8 cellular contexts compared by ENCODE assay signal in genomic region chr1:91712981-91713841, GRCh38.
DNase-seq lines count a peak whose midpoint lies in the region; ATAC-seq and TF ChIP-seq lines count a peak whose summit lies in the region.

No MANE protein-coding gene starts in this region.

- no peaks in the 10 kb centered on the region for H3K9me3 ChIP-seq in left ventricle myocardium inferior (replicated peaks)

- POLR2A ChIA-PET in activated B cell treated with CpG ODN at 0.5 μM for 24 hours (lab: Charles Lee): no interaction called here

- no peak for TF ChIP-seq CTCF in activated B cell treated with CpG ODN at 0.5 μM for 24 hours (IDR thresholded peaks at IDR 0.05)
- TF ChIP-seq CTCF in left ventricle myocardium inferior (IDR thresholded peaks at IDR 0.05; ENCODE audit: borderline replicate concordance): no peak
- no peak for TF ChIP-seq CTCF in glutamatergic neuron (IDR thresholded peaks at IDR 0.05; ENCODE audit: partially characterized antibody, unreplicated experiment)

- H3K27me3 Mint-ChIP-seq in activated B cell treated with CpG ODN at 0.5 μM for 24 hours: peaks cover 2% of the 10 kb centered on the region
- H3K27me3 Mint-ChIP-seq in glutamatergic neuron (ENCODE audit: unreplicated experiment): no peaks in the 10 kb centered on the region

- DNase-seq in activated B cell treated with CpG ODN at 0.5 μM for 24 hours: no peak
- peak; percentile 69 for DNase-seq in left ventricle myocardium inferior
- peak in 2 of 3 experiments; percentile 33 to 36 for DNase-seq in stimulated activated CD4-positive, alpha-beta T cell treated with anti-CD3 and anti-CD28 coated beads, TNF-alpha, amount 100 ng/mL, for 24 hours (ENCODE audit: low read depth in 3 of 3)
- no peak for DNase-seq in NCI-H345 (lab: John Stamatoyannopoulos, UW)
- DNase-seq in SK-N-DZ (ENCODE audit: low spot score): no peak
- no peak for DNase-seq in glutamatergic neuron

- H3K4me1 Mint-ChIP-seq in activated B cell treated with CpG ODN at 0.5 μM for 24 hours (peaks cover 13% of the 10 kb centered on the region), glutamatergic neuron (ENCODE audit: low read depth, unreplicated experiment) (peaks cover 15% of the 10 kb centered on the region)

- ATAC-seq in GM18873 (IDR thresholded peaks at IDR 0.05; ENCODE audit: low FRiP score, unreplicated experiment) (peak; percentile 50), HG02973 (IDR thresholded peaks at IDR 0.05; ENCODE audit: unreplicated experiment) (peak; percentile 65), activated B cell treated with CpG ODN at 0.5 μM for 24 hours (ENCODE audit: low read depth) (peak; percentile 21)

- H3K4me3 Mint-ChIP-seq in activated B cell treated with CpG ODN at 0.5 μM for 24 hours (peak overlapping the region; percentile 52), glutamatergic neuron (ENCODE audit: unreplicated experiment) (no peak overlapping the region)

- H3K36me3 Mint-ChIP-seq in activated B cell treated with CpG ODN at 0.5 μM for 24 hours (ENCODE audit: low read depth) (no peaks in the 10 kb centered on the region), glutamatergic neuron (ENCODE audit: unreplicated experiment) (no peaks in the 10 kb centered on the region)

- peak overlapping the region; percentile 6 for H3K4me3 ChIP-seq in left ventricle myocardium inferior

- H3K27ac ChIP-seq in left ventricle myocardium inferior (replicated peaks): peak overlapping the region; percentile 83

- peaks cover 53% of the 10 kb centered on the region for H3K4me1 ChIP-seq in left ventricle myocardium inferior

- H3K9me3 Mint-ChIP-seq in activated B cell treated with CpG ODN at 0.5 μM for 24 hours (no peaks in the 10 kb centered on the region), glutamatergic neuron (ENCODE audit: unreplicated experiment) (no peaks in the 10 kb centered on the region)

- peaks cover 59% of the 10 kb centered on the region for H3K36me3 ChIP-seq in left ventricle myocardium inferior

- H3K27ac Mint-ChIP-seq in activated B cell treated with CpG ODN at 0.5 μM for 24 hours (peak overlapping the region; percentile 47), glutamatergic neuron (ENCODE audit: unreplicated experiment) (no peak overlapping the region)

- intact Hi-C loops in activated B cell treated with CpG ODN at 0.5 μM for 24 hours (cut with micrococcal nuclease): no loop called here
- intact Hi-C loops in left ventricle myocardium inferior (cut with micrococcal nuclease): no loop called here

- H3K27me3 ChIP-seq in left ventricle myocardium inferior (ENCODE audit: low read depth): no peaks in the 10 kb centered on the region

- CTCF ChIA-PET in activated B cell treated with CpG ODN at 0.5 μM for 24 hours (lab: Charles Lee): no interaction called here

Comparison
In these comparisons a context has a peak if more than half of its experiments do, and no peak if none do; other contexts are left out.
1. DNase-seq: peak in left ventricle myocardium inferior (single experiment) and stimulated activated CD4-positive, alpha-beta T cell treated with anti-CD3 and anti-CD28 coated beads, TNF-alpha, amount 100 ng/mL, for 24 hours (2 of 3); none in activated B cell treated with CpG ODN at 0.5 μM for 24 hours (single experiment), NCI-H345 (single experiment), SK-N-DZ (single experiment) and glutamatergic neuron (single experiment).
2. Peak in every context shown above with its lines, with median percentiles within 50 percentile points of each other: ATAC-seq.